Comparison of ENCODE assay signal across 30 cellular contexts in genomic region chr9:125970340-125970739, GRCh38.
"Had no signal": no experiment of that assay in that cellular context is flagged by ENCODE, and none has a peak within 500 bp of the region (broad histone marks: within the 10 kb centered on the region; RNA-seq: fewer than 3 reads in every experiment).

No MANE protein-coding gene starts in this region.

- H3K4me3 ChIP-seq: body of pancreas, mucosa of descending colon, sigmoid colon, smooth muscle cell, thoracic aorta, vagina had no signal

- H3K27me3 Mint-ChIP-seq: progenitor cell of endocrine pancreas, type B pancreatic cell had no signal

- H3K27me3 ChIP-seq: body of pancreas, sigmoid colon, vagina had no signal

- H3K4me1 ChIP-seq: body of pancreas, vagina had no signal

- FAIRE-seq: endometrium had no signal

- H3K9me3 ChIP-seq: body of pancreas, mucosa of descending colon, sigmoid colon, thoracic aorta, vagina had no signal

- H3K4me1 Mint-ChIP-seq: activated naive CD4-positive, alpha-beta T cell treated with anti-CD3 and anti-CD28 coated beads, Interleukin-2, amount 50 U/mL, for 24 hours; immature natural killer cell had no signal

- H3K27ac Mint-ChIP-seq: activated CD8-positive, alpha-beta T cell treated with anti-CD3 and anti-CD28 coated beads, Interleukin-2, amount 10 ng/mL, durations not matched to agents 7 days and 5 days; activated naive CD4-positive, alpha-beta T cell treated with anti-CD3 and anti-CD28 coated beads, Interleukin-2, amount 50 U/mL, for 24 hours; dendritic cell treated with granulocyte-macrophage colony-stimulating factor and Interleukin-4, amounts not matched to agents 40 ng/mL and 50 ng/mL, for 4 days; progenitor cell of endocrine pancreas; type B pancreatic cell had no signal

- H3K4me3 Mint-ChIP-seq: activated CD8-positive, alpha-beta T cell treated with anti-CD3 and anti-CD28 coated beads, Interleukin-2, amount 10 ng/mL, durations not matched to agents 7 days and 5 days; activated naive CD4-positive, alpha-beta T cell treated with anti-CD3 and anti-CD28 coated beads, Interleukin-2, amount 50 U/mL, for 24 hours; dendritic cell treated with granulocyte-macrophage colony-stimulating factor and Interleukin-4, amounts not matched to agents 40 ng/mL and 50 ng/mL, for 4 days; immature natural killer cell; nephron progenitor cell; type B pancreatic cell had no signal

- H3K4me2 ChIP-seq: smooth muscle cell had no signal

- H3K27ac ChIP-seq: body of pancreas, sigmoid colon, thoracic aorta, vagina had no signal

- H3K9me3 Mint-ChIP-seq: activated naive CD4-positive, alpha-beta T cell treated with anti-CD3 and anti-CD28 coated beads, Interleukin-2, amount 50 U/mL, for 24 hours; dendritic cell treated with granulocyte-macrophage colony-stimulating factor and Interleukin-4, amounts not matched to agents 40 ng/mL and 50 ng/mL, for 4 days; type B pancreatic cell had no signal

- H3K36me3 ChIP-seq: thoracic aorta had no signal

- ATAC-seq: activated CD8-positive, alpha-beta T cell treated with anti-CD3 and anti-CD28 coated beads, Interleukin-2, amount 10 ng/mL, durations not matched to agents 7 days and 5 days; body of pancreas; left ventricle myocardium superior; mucosa of descending colon had no signal

- DNase-seq: activated CD4-positive, alpha-beta T cell treated with anti-CD3 and anti-CD28 coated beads for 1 hour; activated CD4-positive, alpha-beta T cell treated with anti-CD3 and anti-CD28 coated beads, Interleukin-2, amount 50 U/mL, for 1 hour; activated CD8-positive, alpha-beta T cell treated with anti-CD3 and anti-CD28 coated beads, Interleukin-2, amount 10 ng/mL, durations not matched to agents 7 days and 5 days; activated gamma-delta T cell treated with Interleukin-2 at 50 U/mL for 16 hours; activated T-cell treated with anti-CD3 and anti-CD28 coated beads, Interleukin-2, amount 50 U/mL, for 1 hour; anterior cingulate cortex; body of pancreas; caudate nucleus; effector CD4-positive, alpha-beta T cell; erythroblast; foreskin melanocyte; immature natural killer cell; left ventricle myocardium superior; mesenchymal stem cell; mucosa of descending colon; nephron progenitor cell; occipital lobe; retina; sigmoid colon; stimulated activated CD4-positive, alpha-beta T cell treated with anti-CD3 and anti-CD28 coated beads, Interleukin-2, amount 100 ng/mL, for 48 hours; stimulated activated naive CD4-positive, alpha-beta T cell treated with Interleukin-2 at 50 U/mL for 16 hours; T-helper 9 cell had no signal
